In the genomic region with DNA sequence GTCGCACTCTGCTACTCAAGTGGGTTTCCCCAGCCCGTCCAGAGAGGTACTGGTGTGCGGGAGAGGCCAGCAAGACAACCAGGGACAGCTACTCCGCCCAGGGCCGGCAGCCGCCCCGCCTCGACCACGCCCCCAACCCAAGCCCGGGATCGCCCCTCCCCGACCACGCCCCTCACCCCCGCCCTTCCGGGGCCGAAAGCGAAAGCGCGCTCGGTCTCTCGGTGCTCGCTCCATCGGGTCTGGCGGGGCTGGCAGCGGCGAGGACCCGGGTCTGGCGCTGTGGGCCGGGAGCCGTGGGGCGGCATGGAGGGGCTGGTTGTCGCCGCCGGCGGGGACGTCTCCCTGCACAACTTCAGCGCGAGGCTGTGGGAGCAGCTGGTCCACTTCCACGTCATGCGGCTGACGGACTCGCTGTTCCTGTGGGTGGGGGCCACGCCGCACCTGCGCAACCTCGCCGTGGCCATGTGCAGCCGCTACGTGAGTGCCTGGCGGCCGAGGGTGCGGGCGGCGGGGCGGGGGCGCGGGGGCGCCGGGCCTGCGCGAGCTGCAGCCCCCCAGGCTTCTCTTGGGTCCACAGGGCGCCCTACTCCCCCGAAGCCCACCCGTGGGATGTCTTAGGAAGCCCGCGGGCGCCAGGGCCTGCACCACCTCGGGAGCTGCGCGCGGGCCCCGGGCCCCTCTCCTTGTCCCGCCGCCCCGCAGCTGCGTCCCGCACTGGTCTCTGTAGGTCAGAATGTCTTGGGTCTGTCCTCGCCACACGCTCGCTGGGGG, we compare ENCODE assay signal across 8 cellular contexts. TPM values are rescaled to one million over a fixed set of nuclear protein-coding genes. Genes with fewer than 3 reads are reported as not detected.
DNase-seq lines count a peak whose midpoint lies in the region; ATAC-seq and TF ChIP-seq lines count a peak whose summit lies in the region.

PSMG4 (plus strand) TSS at position 228 of the 771 bp plus-strand sequence; CDS start at position 304, 76 bp downstream.

- no peaks in the 10 kb centered on the region for H3K9me2 ChIP-seq in PC-9 (ENCODE audit: insufficient read depth)

- H3K4me3 Mint-ChIP-seq in activated T-cell treated with anti-CD3 and anti-CD28 coated beads, Interleukin-2, amount 50 U/mL, for 24 hours, result peak within 1 kb of the TSS; percentile 99

- H3K27ac ChIP-seq in PC-9 (peak within 1 kb of the TSS; percentile 23), esophagus (ENCODE audit: low read depth in 2 of 2, low read length in 1 of 2) (peak within 1 kb of the TSS; percentile 68 to 91), muscle layer of colon (ENCODE audit: low read depth, low read length) (peak within 1 kb of the TSS; percentile 75)

- no TSS peak for BruUV-seq in PC-9 (replicated peaks; lab: Mats Ljungman, UMichigan)

- H3K4me3 ChIP-seq in PC-9 (peak within 1 kb of the TSS; percentile 81), esophagus (ENCODE audit: low read depth in 1 of 2, low read length in 2 of 2) (peak within 1 kb of the TSS; percentile 86 to 98), muscle layer of colon (ENCODE audit: low read depth in 1 of 2, low read length in 2 of 2) (peak within 1 kb of the TSS; percentile 89 to 92)

- POLR2A ChIA-PET in PC-9 (lab: Charles Lee; ENCODE audit: unreplicated experiment), result no interaction called here

- peaks cover 44% of the 10 kb centered on the region for H3K36me3 Mint-ChIP-seq in activated T-cell treated with anti-CD3 and anti-CD28 coated beads, Interleukin-2, amount 50 U/mL, for 24 hours (ENCODE audit: low read depth)

- H3K4me1 Mint-ChIP-seq in activated T-cell treated with anti-CD3 and anti-CD28 coated beads, Interleukin-2, amount 50 U/mL, for 24 hours (ENCODE audit: low read depth), result peaks cover 36% of the 10 kb centered on the region

- H4K20me1 ChIP-seq in PC-9 (ENCODE audit: insufficient read depth), result no peaks in the 10 kb centered on the region; the same call in 1 of the 2 replicates

- intact Hi-C loops in PC-9 (cut with micrococcal nuclease; ENCODE audit: unreplicated experiment), result loop anchor here (2.0 kb wide), 2 partner anchors 132 to 190 kb away; partner anchors contain the start of gene RIPK1

- H3K36me3 ChIP-seq in PC-9 (ENCODE audit: low read depth), result no peaks in the 10 kb centered on the region
- H3K36me3 ChIP-seq in esophagus (ENCODE audit: control insufficient read depth in 2 of 2, insufficient read depth in 2 of 2, low read length in 1 of 2), result peaks cover 0 to 7% of the 10 kb centered on the region in 2 donors
- peaks cover 6% of the 10 kb centered on the region for H3K36me3 ChIP-seq in muscle layer of colon (ENCODE audit: insufficient read depth, low read length)

- CTCF ChIA-PET in PC-9 (lab: Charles Lee), result interaction anchor here (0.7 to 0.9 kb wide), 2 partner anchors 132 to 133 kb away, joined by 3 to 7 read pairs; no protein-coding TSS in a partner anchor

- no peaks in the 10 kb centered on the region for H3F3A ChIP-seq in PC-9 (ENCODE audit: insufficient read depth, low read depth)

- H3K9me3 Mint-ChIP-seq in activated T-cell treated with anti-CD3 and anti-CD28 coated beads, Interleukin-2, amount 50 U/mL, for 24 hours, result peaks cover 5% of the 10 kb centered on the region

- H3K9ac ChIP-seq in muscle layer of colon (ENCODE audit: low read length), result peak within 1 kb of the TSS; percentile 34

- 0 to 1% methylated on average over 75 to 80 of the region's 80 CpGs for WGBS in esophagus, 2 donors

- no peak for TF ChIP-seq CTCF in PC-9 (conservative IDR thresholded peaks at IDR 0.05)

- H3K27me3 Mint-ChIP-seq in activated T-cell treated with anti-CD3 and anti-CD28 coated beads, Interleukin-2, amount 50 U/mL, for 24 hours, result peaks cover 3% of the 10 kb centered on the region

- peak; percentile 63 for ATAC-seq in GM21717 (IDR thresholded peaks at IDR 0.05; ENCODE audit: unreplicated experiment)

- H3K27ac Mint-ChIP-seq in activated T-cell treated with anti-CD3 and anti-CD28 coated beads, Interleukin-2, amount 50 U/mL, for 24 hours, result peak within 1 kb of the TSS; percentile 97

- peak within 1 kb of the TSS; percentile 82 for H2AFZ ChIP-seq in PC-9

- H3K4me1 ChIP-seq in PC-9 (replicated peaks; ENCODE audit: insufficient read depth) (0 out of 2 replicates have a peak, but pooled peaks cover 5% of the 10 kb centered on the region), esophagus (ENCODE audit: control insufficient read depth in 2 of 2, insufficient read depth in 2 of 2, low read length in 1 of 2) (peaks cover 8 to 10% of the 10 kb centered on the region in 2 donors), muscle layer of colon (ENCODE audit: insufficient read depth, low read length) (peaks cover 19% of the 10 kb centered on the region)

- H3K27me3 ChIP-seq in PC-9 (ENCODE audit: insufficient read depth, low read depth) (no peaks in the 10 kb centered on the region), esophagus (ENCODE audit: control insufficient read depth in 1 of 2, insufficient read depth in 2 of 2, low read length in 2 of 2) (no peaks in the 10 kb centered on the region), muscle layer of colon (ENCODE audit: control insufficient read depth in 1 of 2, insufficient read depth in 2 of 2, low read length in 2 of 2) (no peaks in the 10 kb centered on the region)

- peak within 1 kb of the TSS; percentile 91 for H3K4me2 ChIP-seq in PC-9

- no peaks in the 10 kb centered on the region for H3K9me3 ChIP-seq in PC-9 (ENCODE audit: insufficient read depth, low read depth)
- no peaks in the 10 kb centered on the region for H3K9me3 ChIP-seq in esophagus (ENCODE audit: control insufficient read depth in 2 of 2, insufficient read depth in 1 of 2, low read depth in 1 of 2, low read length in 1 of 2)
- H3K9me3 ChIP-seq in muscle layer of colon (ENCODE audit: low read length), result no peaks in the 10 kb centered on the region

- H3K79me2 ChIP-seq in PC-9 (ENCODE audit: low read depth), result peaks cover 35% of the 10 kb centered on the region

- DNase-seq in DMS153 treated with DMSO at 0.1 percent for 48 hours (lab: John Stamatoyannopoulos, UW; ENCODE audit: unreplicated experiment) (peak; percentile 41), KG1 (lab: John Stamatoyannopoulos, UW) (peak; percentile 75), PC-9 (peak; percentile 41 to 93)
- peak; percentile 98 for DNase-seq in activated T-cell treated with anti-CD3 and anti-CD28 coated beads, Interleukin-2, amount 50 U/mL, for 24 hours
- DNase-seq in stimulated activated CD8-positive, alpha-beta memory T cell treated with anti-CD3 and anti-CD28 coated beads, Interleukin-4, amount 100 ng/mL, for 48 hours, result peak; percentile 98

RNA-seq across cellular contexts. Expression of gene PSMG4, which starts in this region (rescaled TPM):
- 33.8 and 47.6 TPM in 2 replicates for total RNA-seq in PC-9 (2021)
- polyA plus RNA-seq in esophagus, result 10 to 100 TPM; 31.6 to 33.3 TPM

Comparison
In these comparisons a context has a peak if more than half of its experiments do, and no peak if none do; other contexts are left out.
1. Peak in every context shown above with its lines: DNase-seq, ATAC-seq, H3K4me3 ChIP-seq and H3K27ac ChIP-seq.
2. DNase-seq: peak in every context shown above with its lines; median percentile 98 in activated T-cell treated with anti-CD3 and anti-CD28 coated beads, Interleukin-2, amount 50 U/mL, for 24 hours; 98 in stimulated activated CD8-positive, alpha-beta memory T cell treated with anti-CD3 and anti-CD28 coated beads, Interleukin-4, amount 100 ng/mL, for 48 hours; 75 in KG1; 67 in PC-9; 41 in DMS153 treated with DMSO at 0.1 percent for 48 hours.
3. H3K27ac ChIP-seq: peak in every context shown above with its lines; median percentile 80 in esophagus; 75 in muscle layer of colon; 23 in PC-9.